ENCODE assay signal across 1 cellular context in genomic region chr19:14005381-14006084, GRCh38.
TF ChIP-seq lines count a peak whose summit lies in the region.

No MANE protein-coding gene starts in this region.

TF ChIP-seq in K562, 482 proteins besides CTCF, POLR2A, EP300 and RAD21 (continued from another document and continues in another):
- TF ChIP-seq SIX5 (IDR thresholded peaks at IDR 0.05; ENCODE audit: borderline replicate concordance in 1 of 2, insufficient read depth in 1 of 2, low read depth in 1 of 2, low read length in 2 of 2) (no peak), CHCHD3 (CRISPR knock-in tag; IDR thresholded peaks at IDR 0.05) (no peak), ZNF644 (tag; IDR thresholded peaks at IDR 0.05; ENCODE audit: low read depth) (no peak), CGGBP1 (CRISPR knock-in tag; IDR thresholded peaks at IDR 0.05) (no peak), ELF1 (tag; IDR thresholded peaks at IDR 0.05) (no peak; the same call in 1 of the 2 replicates), SIN3A (IDR thresholded peaks at IDR 0.05; ENCODE audit: borderline replicate concordance in 2 of 2, control insufficient read depth in 1 of 2, low read depth in 2 of 2, low read length in 2 of 2) (0 out of 4 replicates have a peak, but pooled peaks of 1 of the 2 experiments have one; percentile 52), ZNF586 (CRISPR knock-in tag; conservative IDR thresholded peaks at IDR 0.05) (no peak), ZC3H4 (CRISPR knock-in tag; IDR thresholded peaks at IDR 0.05; ENCODE audit: borderline replicate concordance) (no peak), CCNT2 (IDR thresholded peaks at IDR 0.05; ENCODE audit: borderline replicate concordance, extremely low read depth, insufficient read length, low read depth, low read length) (peak; percentile 61), ZFP36 (IDR thresholded peaks at IDR 0.05; ENCODE audit: low read depth, low read length, partially characterized antibody) (no peak), HMGN3 (IDR thresholded peaks at IDR 0.05; ENCODE audit: borderline replicate concordance, extremely low read depth, insufficient read length, low read depth, low read length) (peak; percentile 57), MEF2A (IDR thresholded peaks at IDR 0.05; ENCODE audit: control insufficient read depth, low read depth, low read length) (no peak), JUND (IDR thresholded peaks at IDR 0.05; ENCODE audit: borderline replicate concordance, low read depth, low read length) (no peak), JUND (tag; IDR thresholded peaks at IDR 0.05; ENCODE audit: borderline replicate concordance, low read depth, low read length) (peak; percentile 60; the same call in 2 of the 3 replicates), GATAD2A (IDR thresholded peaks at IDR 0.05) (peak; percentile 54; the same call in 1 of the 2 replicates), ZNF561 (CRISPR knock-in tag; conservative IDR thresholded peaks at IDR 0.05) (no peak), TCF15 (CRISPR knock-in tag; IDR thresholded peaks at IDR 0.05) (no peak), ZNF76 (CRISPR knock-in tag; IDR thresholded peaks at IDR 0.05; ENCODE audit: borderline replicate concordance) (0 out of 2 replicates have a peak, but pooled peaks have one; percentile 58), TARDBP (IDR thresholded peaks at IDR 0.05) (no peak), EGR1 (conservative IDR thresholded peaks at IDR 0.05) (0 out of 2 replicates have a peak, but pooled peaks have one; percentile 9), MAFF (IDR thresholded peaks at IDR 0.05; ENCODE audit: low read length) (no peak), SNAPC5 (CRISPR knock-in tag; IDR thresholded peaks at IDR 0.05) (no peak), DDX20 (tag; IDR thresholded peaks at IDR 0.05; ENCODE audit: low read depth) (no peak), ATF7 (IDR thresholded peaks at IDR 0.05) (no peak), PML (IDR thresholded peaks at IDR 0.05; ENCODE audit: low read length) (no peak), ZBTB1 (CRISPR knock-in tag; IDR thresholded peaks at IDR 0.05; ENCODE audit: borderline replicate concordance, low read depth) (no peak), C11orf30 (IDR thresholded peaks at IDR 0.05; ENCODE audit: low read depth) (no peak), MCM7 (IDR thresholded peaks at IDR 0.05) (no peak), NCOA4 (IDR thresholded peaks at IDR 0.05; ENCODE audit: partially characterized antibody) (peak; percentile 93), ZNF780A (CRISPR knock-in tag; IDR thresholded peaks at IDR 0.05) (no peak), ZBTB43 (CRISPR knock-in tag; IDR thresholded peaks at IDR 0.05) (peak; percentile 89), MAFG (tag; conservative IDR thresholded peaks at IDR 0.05) (no peak), MYNN (IDR thresholded peaks at IDR 0.05) (no peak), MYNN (CRISPR knock-in tag; IDR thresholded peaks at IDR 0.05) (no peak), ZNF140 (CRISPR knock-in tag; IDR thresholded peaks at IDR 0.05) (no peak), ZNF282 (CRISPR knock-in tag; IDR thresholded peaks at IDR 0.05) (no peak), TFAM (CRISPR knock-in tag; conservative IDR thresholded peaks at IDR 0.05) (no peak), FOXK2 (conservative IDR thresholded peaks at IDR 0.05 in 1 of 2, IDR thresholded peaks at IDR 0.05 in 1 of 2; ENCODE audit: low read depth in 2 of 2) (no peak), KDM1A (IDR thresholded peaks at IDR 0.05) (peak; percentile 99 to 100), CEBPZ (IDR thresholded peaks at IDR 0.05; ENCODE audit: borderline replicate concordance, low read depth, low read length) (no peak), ZNF354B (CRISPR knock-in tag; IDR thresholded peaks at IDR 0.05) (no peak), ZNF778 (CRISPR knock-in tag; IDR thresholded peaks at IDR 0.05) (no peak), ATF1 (CRISPR knock-in tag; IDR thresholded peaks at IDR 0.05) (no peak), ATF1 (tag; IDR thresholded peaks at IDR 0.05) (no peak), TAF9B (IDR thresholded peaks at IDR 0.05; ENCODE audit: partially characterized antibody) (no peak), ETS2 (tag; IDR thresholded peaks at IDR 0.05; ENCODE audit: borderline replicate concordance, poor library complexity, severe bottlenecking) (no peak), CC2D1A (IDR thresholded peaks at IDR 0.05) (peak; percentile 92), MED1 (CRISPR knock-in tag; IDR thresholded peaks at IDR 0.05; ENCODE audit: borderline replicate concordance) (peak; percentile 86; the same call in 1 of the 2 replicates), ETS1 (conservative IDR thresholded peaks at IDR 0.05; ENCODE audit: control insufficient read depth, low read depth, low read length) (0 out of 2 replicates have a peak, but pooled peaks have one; percentile 37), ZKSCAN1 (IDR thresholded peaks at IDR 0.05; ENCODE audit: low read depth, low read length) (peak; percentile 76; the same call in 1 of the 2 replicates), MEIS2 (IDR thresholded peaks at IDR 0.05; ENCODE audit: partially characterized antibody) (no peak), ZNF444 (CRISPR knock-in tag; IDR thresholded peaks at IDR 0.05) (no peak), SMAD4 (CRISPR knock-in tag; conservative IDR thresholded peaks at IDR 0.05) (no peak), NFIX (CRISPR knock-in tag; IDR thresholded peaks at IDR 0.05; ENCODE audit: low read depth) (no peak), MTA1 (IDR thresholded peaks at IDR 0.05; ENCODE audit: borderline replicate concordance) (peak; percentile 76), MCM3 (IDR thresholded peaks at IDR 0.05) (no peak), POLR2AphosphoS5 (IDR thresholded peaks at IDR 0.05; ENCODE audit: control insufficient read depth, insufficient read depth, low read depth, low read length) (peak; percentile 66; the same call in 1 of the 2 replicates), GTF2B (IDR thresholded peaks at IDR 0.05; ENCODE audit: extremely low read depth, insufficient read length) (no peak), ZNF407 (IDR thresholded peaks at IDR 0.05; ENCODE audit: low read depth) (no peak)
